Comparison of ENCODE assay signal across 20 cellular contexts in the genomic region with DNA sequence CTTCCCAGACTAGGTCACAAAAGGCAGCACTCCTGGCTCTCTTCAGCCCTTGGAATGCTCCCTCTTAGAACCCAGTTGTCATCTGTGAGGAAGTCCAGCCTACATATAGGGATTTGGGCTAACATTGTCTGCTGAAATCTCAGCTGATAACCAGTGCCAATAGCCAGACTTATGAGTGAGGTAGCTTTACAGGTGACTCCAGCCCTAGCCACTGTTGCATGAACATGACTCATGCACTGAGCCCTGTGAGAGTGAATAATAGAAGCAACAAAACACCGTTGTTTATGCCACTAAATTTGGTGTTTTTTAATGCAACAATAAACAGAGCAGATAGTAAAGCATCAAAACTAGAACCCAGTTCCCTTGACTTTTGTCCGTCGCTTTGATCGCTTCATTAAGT.
DNase-seq lines count a peak whose midpoint lies in the region; ATAC-seq and TF ChIP-seq lines count a peak whose summit lies in the region.
"Had no signal": no experiment of that assay in that cellular context is flagged by ENCODE, and none has a peak within 500 bp of the region (broad histone marks: within the 10 kb centered on the region; RNA-seq: fewer than 3 reads in every experiment).

No MANE protein-coding gene starts in this region.

- H3K36me3 Mint-ChIP-seq in T-cell: no peaks in the 10 kb centered on the region
- H3K36me3 Mint-ChIP-seq: CD14-positive monocyte; CD8-positive, alpha-beta memory T cell had no signal

- DNase-seq in DMS53 (lab: John Stamatoyannopoulos, UW): peak; percentile 55
- DNase-seq in PC-3: peak; percentile 41
- DNase-seq in esophagus muscularis mucosa (ENCODE audit: extremely low spot score): peak; percentile 37
- no peak for DNase-seq in T-cell
- DNase-seq in activated CD4-positive, CD25-positive, alpha-beta regulatory T cell treated with anti-CD3 and anti-CD28 coated beads, Interleukin-2, amount 50 U/mL, for 72 hours: no peak
- DNase-seq: 8988T; ACHN; AML-193; BE2C; CD4-positive, alpha-beta T cell; CD8-positive, alpha-beta memory T cell; DMS 273 treated with DMSO at 0.1 percent for 48 hours; DND-41; GM23248; H7; HCEC 1CT had no signal

- H3K9ac ChIP-seq in PC-3 (ENCODE audit: low read length): no peak overlapping the region
- H3K9ac ChIP-seq: BLaER1 treated with 17β-estradiol and CSF1 and Interleukin-3, amounts not matched to agents 10 nM and 100 nM; GM23248 had no signal

- no peak for TF ChIP-seq POLR2A in esophagus muscularis mucosa (IDR thresholded peaks at IDR 0.05; ENCODE audit: low read depth)

- no peak for TF ChIP-seq EP300 in esophagus muscularis mucosa (IDR thresholded peaks at IDR 0.05)

- H3K4me2 ChIP-seq in PC-3 (ENCODE audit: low read length): no peak overlapping the region
- H3K4me2 ChIP-seq: A549; BLaER1 treated with 17β-estradiol and CSF1 and Interleukin-3, amounts not matched to agents 10 nM and 100 nM had no signal

- H3K4me3 Mint-ChIP-seq in T-cell: no peak overlapping the region
- H3K4me3 Mint-ChIP-seq: CD14-positive monocyte; CD4-positive, alpha-beta T cell; CD8-positive, alpha-beta memory T cell had no signal

- no peaks in the 10 kb centered on the region for H4K20me1 ChIP-seq in PC-3 (ENCODE audit: low read length)
- H4K20me1 ChIP-seq: BLaER1 treated with 17β-estradiol and CSF1 and Interleukin-3, amounts not matched to agents 10 nM and 100 nM had no signal

- H3K4me1 Mint-ChIP-seq in T-cell: no peaks in the 10 kb centered on the region
- H3K4me1 Mint-ChIP-seq: CD14-positive monocyte; CD8-positive, alpha-beta memory T cell had no signal

- TF ChIP-seq CTCF in PC-3 (conservative IDR thresholded peaks at IDR 0.05; ENCODE audit: low read depth, low read length) (no peak), esophagus muscularis mucosa (IDR thresholded peaks at IDR 0.05) (no peak)

- H3K9me3 ChIP-seq in PC-3 (ENCODE audit: low read length) (no peaks in the 10 kb centered on the region), esophagus muscularis mucosa (no peaks in the 10 kb centered on the region)
- H3K9me3 ChIP-seq: A549; BE2C; BLaER1 treated with 17β-estradiol and CSF1 and Interleukin-3, amounts not matched to agents 10 nM and 100 nM had no signal

- H3K27ac ChIP-seq in PC-3 (ENCODE audit: low read length) (no peak overlapping the region), esophagus muscularis mucosa (replicated peaks in 1 of 4) (no peak overlapping the region)
- H3K27ac ChIP-seq: A549; BLaER1 treated with 17β-estradiol and CSF1 and Interleukin-3, amounts not matched to agents 10 nM and 100 nM; GM23248 had no signal

- peaks cover 0 to 1% of the 10 kb centered on the region in 2 donors for H3K27me3 Mint-ChIP-seq in T-cell
- H3K27me3 Mint-ChIP-seq: CD4-positive, alpha-beta T cell; CD8-positive, alpha-beta memory T cell had no signal

- H3K27me3 ChIP-seq in PC-3 (ENCODE audit: low read length): no peaks in the 10 kb centered on the region
- H3K27me3 ChIP-seq in esophagus muscularis mucosa: no peaks in the 10 kb centered on the region
- H3K27me3 ChIP-seq: BE2C; BLaER1 treated with 17β-estradiol and CSF1 and Interleukin-3, amounts not matched to agents 10 nM and 100 nM had no signal

- intact Hi-C loops in PC-3 (cut with micrococcal nuclease) (no loop called here), esophagus muscularis mucosa (cut with DNase I) (no loop called here)

- no peaks in the 10 kb centered on the region for H3F3A ChIP-seq in PC-3 (ENCODE audit: low read length, unreplicated experiment)

- H3K4me1 ChIP-seq in PC-3 (ENCODE audit: insufficient read depth, low read length) (no peaks in the 10 kb centered on the region), esophagus muscularis mucosa (no peaks in the 10 kb centered on the region)
- H3K4me1 ChIP-seq: A549; BE2C; BLaER1 treated with 17β-estradiol and CSF1 and Interleukin-3, amounts not matched to agents 10 nM and 100 nM had no signal

- no peaks in the 10 kb centered on the region for H3K36me3 ChIP-seq in PC-3 (ENCODE audit: low read depth, low read length)
- no peaks in the 10 kb centered on the region for H3K36me3 ChIP-seq in esophagus muscularis mucosa
- H3K36me3 ChIP-seq: BE2C; BLaER1 treated with 17β-estradiol and CSF1 and Interleukin-3, amounts not matched to agents 10 nM and 100 nM had no signal

- no peaks in the 10 kb centered on the region for H3K79me2 ChIP-seq in PC-3 (ENCODE audit: low read length)

- no TSS peak for BruUV-seq in PC-3 (replicated peaks; lab: Mats Ljungman, UMichigan)

- no peak overlapping the region for H3K27ac Mint-ChIP-seq in T-cell
- H3K27ac Mint-ChIP-seq: CD14-positive monocyte; CD4-positive, alpha-beta T cell; CD8-positive, alpha-beta memory T cell had no signal

- H3K9me2 ChIP-seq in PC-3 (replicated peaks; ENCODE audit: low read length): no peaks in the 10 kb centered on the region

- ATAC-seq in PC-3 (no peak), T-cell (replicated peaks in 1 of 4) (no peak), GM18511 (IDR thresholded peaks at IDR 0.05; ENCODE audit: unreplicated experiment) (no peak)
- ATAC-seq: A549 had no signal

- WGBS in esophagus muscularis mucosa: 69% methylated on average over 4 of the region's 4 CpGs

- POLR2A ChIA-PET in PC-3 (lab: Charles Lee; ENCODE audit: unreplicated experiment): no interaction called here
- POLR2A ChIA-PET in T-cell (lab: Charles Lee): no interaction called here

- H3K9me3 Mint-ChIP-seq in T-cell: peaks cover 0 to 9% (median 2%) of the 10 kb centered on the region in 3 donors
- H3K9me3 Mint-ChIP-seq: CD4-positive, alpha-beta T cell had no signal

- H3K4me3 ChIP-seq in PC-3 (ENCODE audit: low read length): no peak overlapping the region
- no peak overlapping the region for H3K4me3 ChIP-seq in esophagus muscularis mucosa
- H3K4me3 ChIP-seq: A549; BLaER1 treated with 17β-estradiol and CSF1 and Interleukin-3, amounts not matched to agents 10 nM and 100 nM; GM23248 had no signal

- CTCF ChIA-PET in PC-3 (lab: Charles Lee) (no interaction called here), T-cell (lab: Charles Lee) (no interaction called here)

- H2AFZ ChIP-seq in PC-3 (ENCODE audit: low read length): no peak overlapping the region
- H2AFZ ChIP-seq: GM23248 had no signal

Comparison
In these comparisons a context has a peak if more than half of its experiments do, and no peak if none do; other contexts are left out.
1. DNase-seq: peak in DMS53 (single experiment), PC-3 (single experiment) and esophagus muscularis mucosa (single experiment); none in T-cell (0 of 34) and activated CD4-positive, CD25-positive, alpha-beta regulatory T cell treated with anti-CD3 and anti-CD28 coated beads, Interleukin-2, amount 50 U/mL, for 72 hours (single experiment).